In the genomic region with DNA sequence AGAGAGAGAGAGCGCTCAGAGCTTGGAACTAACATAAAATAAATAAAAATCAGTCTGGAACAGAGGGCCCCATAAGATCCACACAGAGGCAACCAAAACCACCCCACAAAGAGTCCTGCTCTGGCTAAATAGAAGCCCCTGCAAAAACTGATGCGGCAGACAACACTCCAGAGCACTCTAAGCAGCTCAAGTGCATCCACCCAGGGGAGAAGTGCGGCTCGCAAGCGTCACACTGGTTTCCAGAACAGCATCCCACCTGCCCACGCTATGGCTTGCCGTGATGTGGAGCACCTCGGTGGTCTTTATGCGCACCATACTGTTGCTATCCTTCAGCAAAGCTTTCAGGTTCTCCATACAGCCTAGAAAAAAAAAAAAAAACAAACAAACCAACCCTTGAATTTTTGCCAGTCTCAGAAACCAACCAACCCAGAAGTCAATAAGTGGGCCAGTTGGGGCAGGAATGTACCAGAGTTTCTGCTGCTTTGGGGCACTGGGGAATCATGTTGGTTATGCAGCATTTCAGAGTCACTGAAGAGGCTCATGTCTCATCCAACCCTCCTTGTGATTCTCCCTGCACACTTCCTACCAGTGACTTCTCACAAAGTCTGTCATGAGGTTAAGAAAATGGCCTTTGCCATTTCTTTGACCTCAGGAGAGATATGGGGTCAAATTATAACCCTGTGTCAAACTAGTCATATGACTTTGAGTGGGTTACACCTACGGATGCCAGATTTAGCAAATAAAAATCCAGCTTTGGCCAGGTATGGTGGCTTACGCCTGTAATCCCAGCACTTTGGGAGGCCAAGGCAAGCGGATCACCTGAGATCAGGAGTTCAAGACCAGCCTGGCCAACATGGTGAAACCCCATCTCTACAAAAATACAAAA, we compare ENCODE assay signal across 1 cellular context.
TF ChIP-seq lines count a peak whose summit lies in the region.

No MANE protein-coding gene starts in this region.

TF ChIP-seq in SK-N-SH, 30 proteins besides CTCF, POLR2A, EP300 and RAD21 (continued from another document):
- TF ChIP-seq, protein P1, sequence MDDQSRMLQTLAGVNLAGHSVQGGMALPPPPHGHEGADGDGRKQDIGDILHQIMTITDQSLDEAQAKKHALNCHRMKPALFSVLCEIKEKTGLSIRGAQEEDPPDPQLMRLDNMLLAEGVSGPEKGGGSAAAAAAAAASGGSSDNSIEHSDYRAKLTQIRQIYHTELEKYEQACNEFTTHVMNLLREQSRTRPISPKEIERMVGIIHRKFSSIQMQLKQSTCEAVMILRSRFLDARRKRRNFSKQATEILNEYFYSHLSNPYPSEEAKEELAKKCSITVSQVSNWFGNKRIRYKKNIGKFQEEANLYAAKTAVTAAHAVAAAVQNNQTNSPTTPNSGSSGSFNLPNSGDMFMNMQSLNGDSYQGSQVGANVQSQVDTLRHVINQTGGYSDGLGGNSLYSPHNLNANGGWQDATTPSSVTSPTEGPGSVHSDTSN (IDR thresholded peaks at IDR 0.05): no peak
